In genomic region chr20:32337937-32338661, GRCh38 we compare ENCODE assay signal across 26 cellular contexts. TPM values are rescaled to one million over a fixed set of nuclear protein-coding genes. Genes with fewer than 3 reads are reported as not detected.
DNase-seq lines count a peak whose midpoint lies in the region; ATAC-seq and TF ChIP-seq lines count a peak whose summit lies in the region.
"Had no signal": no experiment of that assay in that cellular context is flagged by ENCODE, and none has a peak within 500 bp of the region (broad histone marks: within the 10 kb centered on the region; RNA-seq: fewer than 3 reads in every experiment).

No MANE protein-coding gene starts in this region.

- no peak overlapping the region for H3K4me3 Mint-ChIP-seq in memory B cell
- H3K4me3 Mint-ChIP-seq in stimulated activated naive B cell treated with anti-CD40 and anti-IgM and Interleukin-4, amounts not matched to agents 10 μg/mL and 1 μg/mL and 100 μg/mL, for 72 hours = no peak overlapping the region
- H3K4me3 Mint-ChIP-seq: activated CD8-positive, alpha-beta T cell treated with anti-CD3 and anti-CD28 coated beads for 36 hours; activated naive CD8-positive, alpha-beta T cell treated with anti-CD3 and anti-CD28 coated beads, Interleukin-2, amount 10 ng/mL, durations not matched to agents 7 days and 5 days; central memory CD8-positive, alpha-beta T cell; dendritic cell treated with granulocyte-macrophage colony-stimulating factor and Interleukin-4, amounts not matched to agents 40 ng/mL and 50 ng/mL, for 4 days; stimulated activated naive CD8-positive, alpha-beta T cell treated with anti-CD3 and anti-CD28 coated beads, Interleukin-15, amount 100 ng/mL, for 72 hours; T-helper 17 cell had no signal

- intact Hi-C loops in Right ventricle myocardium inferior (cut with DNase I) = loop anchor here (5.0 kb wide), 1 partner anchor 144 kb away; no protein-coding TSS in a partner anchor

- H3K4me1 Mint-ChIP-seq in memory B cell = peaks cover 21% of the 10 kb centered on the region
- H3K4me1 Mint-ChIP-seq in stimulated activated naive B cell treated with anti-CD40 and anti-IgM and Interleukin-4, amounts not matched to agents 10 μg/mL and 1 μg/mL and 100 μg/mL, for 72 hours = peaks cover 34 to 51% of the 10 kb centered on the region in 2 donors

- no peaks in the 10 kb centered on the region for H3K9me3 Mint-ChIP-seq in memory B cell
- H3K9me3 Mint-ChIP-seq in stimulated activated naive B cell treated with anti-CD40 and anti-IgM and Interleukin-4, amounts not matched to agents 10 μg/mL and 1 μg/mL and 100 μg/mL, for 72 hours = no peaks in the 10 kb centered on the region
- H3K9me3 Mint-ChIP-seq: activated CD8-positive, alpha-beta T cell treated with anti-CD3 and anti-CD28 coated beads for 36 hours; activated naive CD8-positive, alpha-beta T cell treated with anti-CD3 and anti-CD28 coated beads, Interleukin-2, amount 10 ng/mL, durations not matched to agents 7 days and 5 days; central memory CD8-positive, alpha-beta T cell; dendritic cell treated with granulocyte-macrophage colony-stimulating factor and Interleukin-4, amounts not matched to agents 40 ng/mL and 50 ng/mL, for 4 days; stimulated activated naive CD8-positive, alpha-beta T cell treated with anti-CD3 and anti-CD28 coated beads, Interleukin-15, amount 100 ng/mL, for 72 hours had no signal

- peaks cover 4% of the 10 kb centered on the region for H3K36me3 Mint-ChIP-seq in memory B cell
- H3K36me3 Mint-ChIP-seq in stimulated activated naive B cell treated with anti-CD40 and anti-IgM and Interleukin-4, amounts not matched to agents 10 μg/mL and 1 μg/mL and 100 μg/mL, for 72 hours = peaks cover 14 to 44% of the 10 kb centered on the region in 2 donors

- H3K4me3 ChIP-seq in HL-60 (replicated peaks; ENCODE audit: insufficient read depth, low read length) = no peak overlapping the region
- H3K4me3 ChIP-seq: esophagus muscularis mucosa, heart left ventricle, tibial nerve had no signal

- no peak for TF ChIP-seq CTCF in HL-60 (IDR thresholded peaks at IDR 0.05; ENCODE audit: insufficient read depth, low read length)

- peak overlapping the region; percentile 66 for H3K27ac ChIP-seq in HL-60 (replicated peaks)
- H3K27ac ChIP-seq: esophagus muscularis mucosa, foreskin keratinocyte, heart left ventricle, tibial nerve had no signal

- H3K27ac Mint-ChIP-seq in memory B cell = peak overlapping the region; percentile 37
- H3K27ac Mint-ChIP-seq in stimulated activated naive B cell treated with anti-CD40 and anti-IgM and Interleukin-4, amounts not matched to agents 10 μg/mL and 1 μg/mL and 100 μg/mL, for 72 hours = peak overlapping the region; percentile 9
- H3K27ac Mint-ChIP-seq: activated CD8-positive, alpha-beta T cell treated with anti-CD3 and anti-CD28 coated beads for 36 hours; activated naive CD8-positive, alpha-beta T cell treated with anti-CD3 and anti-CD28 coated beads, Interleukin-2, amount 10 ng/mL, durations not matched to agents 7 days and 5 days; dendritic cell treated with granulocyte-macrophage colony-stimulating factor and Interleukin-4, amounts not matched to agents 40 ng/mL and 50 ng/mL, for 4 days; stimulated activated naive CD8-positive, alpha-beta T cell treated with anti-CD3 and anti-CD28 coated beads, Interleukin-15, amount 100 ng/mL, for 72 hours had no signal

- H3K27me3 Mint-ChIP-seq in memory B cell = no peaks in the 10 kb centered on the region
- no peaks in the 10 kb centered on the region for H3K27me3 Mint-ChIP-seq in stimulated activated naive B cell treated with anti-CD40 and anti-IgM and Interleukin-4, amounts not matched to agents 10 μg/mL and 1 μg/mL and 100 μg/mL, for 72 hours
- H3K27me3 Mint-ChIP-seq: activated CD8-positive, alpha-beta T cell treated with anti-CD3 and anti-CD28 coated beads for 36 hours; activated naive CD8-positive, alpha-beta T cell treated with anti-CD3 and anti-CD28 coated beads, Interleukin-2, amount 10 ng/mL, durations not matched to agents 7 days and 5 days; central memory CD8-positive, alpha-beta T cell; dendritic cell treated with granulocyte-macrophage colony-stimulating factor and Interleukin-4, amounts not matched to agents 40 ng/mL and 50 ng/mL, for 4 days; progenitor cell of endocrine pancreas; stimulated activated naive CD8-positive, alpha-beta T cell treated with anti-CD3 and anti-CD28 coated beads, Interleukin-15, amount 100 ng/mL, for 72 hours; T-helper 17 cell had no signal

- H3K27me3 ChIP-seq in HL-60 (ENCODE audit: insufficient read depth, poor library complexity, severe bottlenecking) = no peaks in the 10 kb centered on the region
- H3K27me3 ChIP-seq: esophagus muscularis mucosa, foreskin keratinocyte, heart left ventricle, neutrophil, tibial nerve had no signal

- peak in 1 of 2 experiments; percentile 74 for DNase-seq in HL-60 (ENCODE audit: low read depth in 1 of 2, low spot score in 1 of 2)
- DNase-seq in NAMALWA (ENCODE audit: low spot score) = peak; percentile 39
- no peak for DNase-seq in memory B cell (ENCODE audit: low spot score in 2 of 2)
- DNase-seq in stimulated activated naive B cell treated with anti-CD40 and anti-IgM and Interleukin-4, amounts not matched to agents 10 μg/mL and 1 μg/mL and 100 μg/mL, for 72 hours = peak; percentile 11
- DNase-seq in superior temporal gyrus (ENCODE audit: extremely low spot score) = no peak
- no peak for DNase-seq in Right ventricle myocardium inferior (ENCODE audit: missing footprints)
- no peak for DNase-seq in UCSD-AML1 (lab: John Stamatoyannopoulos, UW; ENCODE audit: unreplicated experiment)
- DNase-seq: activated CD8-positive, alpha-beta T cell treated with anti-CD3 and anti-CD28 coated beads for 36 hours; activated naive CD8-positive, alpha-beta T cell treated with anti-CD3 and anti-CD28 coated beads, Interleukin-2, amount 10 ng/mL, durations not matched to agents 7 days and 5 days; activated T-cell treated with anti-CD3 and anti-CD28 coated beads for 4 hours; foreskin keratinocyte; heart left ventricle; kidney glomerular epithelial cell; NCI-H1105 treated with DMSO at 0.1 percent for 48 hours; NCI-H2081; NCI-H345; NCI-H748 treated with DMSO at 0.1 percent for 48 hours; stimulated activated CD4-positive, alpha-beta T cell treated with anti-CD3 and anti-CD28 coated beads, Interleukin-15, amount 100 ng/mL, for 24 hours; stimulated activated naive CD8-positive, alpha-beta T cell treated with anti-CD3 and anti-CD28 coated beads, Interleukin-15, amount 100 ng/mL, for 72 hours; T-helper 17 cell had no signal

- no peak for ATAC-seq in memory B cell (ENCODE audit: low read depth)
- ATAC-seq in stimulated activated naive B cell treated with anti-CD40 and anti-IgM and Interleukin-4, amounts not matched to agents 10 μg/mL and 1 μg/mL and 100 μg/mL, for 72 hours (replicated peaks) = peak; percentile 40 to 57
- ATAC-seq in Right ventricle myocardium inferior = no peak
- ATAC-seq: activated CD8-positive, alpha-beta T cell treated with anti-CD3 and anti-CD28 coated beads for 36 hours; foreskin keratinocyte; heart left ventricle; stimulated activated naive CD8-positive, alpha-beta T cell treated with anti-CD3 and anti-CD28 coated beads, Interleukin-15, amount 100 ng/mL, for 72 hours; T-helper 17 cell had no signal

RNA-seq across cellular contexts. Expression of gene ASXL1, which starts 20.0 kb away (rescaled TPM):
- 23.1 TPM for total RNA-seq in Right ventricle myocardium inferior

Comparison
In these comparisons a context has a peak if more than half of its experiments do, and no peak if none do; other contexts are left out.
1. DNase-seq: peak in NAMALWA (single experiment) and stimulated activated naive B cell treated with anti-CD40 and anti-IgM and Interleukin-4, amounts not matched to agents 10 μg/mL and 1 μg/mL and 100 μg/mL, for 72 hours (single experiment); none in memory B cell (0 of 2), superior temporal gyrus (single experiment), Right ventricle myocardium inferior (single experiment) and UCSD-AML1 (single experiment).
2. ATAC-seq: peak in stimulated activated naive B cell treated with anti-CD40 and anti-IgM and Interleukin-4, amounts not matched to agents 10 μg/mL and 1 μg/mL and 100 μg/mL, for 72 hours (2 of 2); none in memory B cell (single experiment) and Right ventricle myocardium inferior (single experiment).